22 cellular contexts compared by ENCODE assay signal in the genomic region with DNA sequence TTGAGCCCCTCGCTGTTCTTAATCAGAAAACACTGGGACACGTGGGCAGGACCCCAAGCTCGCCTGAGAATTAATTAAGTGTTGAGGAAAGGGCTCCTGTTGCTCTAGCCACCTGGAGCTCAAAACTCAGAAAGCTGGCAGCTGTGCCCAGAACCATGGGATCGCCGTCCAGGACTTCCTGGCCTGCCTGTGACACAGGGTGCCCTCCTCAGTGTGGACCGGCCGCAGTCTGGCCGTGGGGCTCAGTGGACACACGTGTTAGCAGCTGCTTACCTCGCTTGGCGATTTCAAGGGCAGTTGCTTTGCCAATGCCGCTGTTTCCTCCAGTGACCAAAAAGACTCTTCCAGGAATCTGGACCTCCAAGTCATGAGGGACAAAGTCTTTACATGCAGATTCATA. TPM values are rescaled to one million over a fixed set of nuclear protein-coding genes. Genes with fewer than 3 reads are reported as not detected.
"Had no signal": no experiment of that assay in that cellular context is flagged by ENCODE, and none has a peak within 500 bp of the region (broad histone marks: within the 10 kb centered on the region; RNA-seq: fewer than 3 reads in every experiment).

No MANE protein-coding gene starts in this region.

- H3K27ac ChIP-seq: colonic mucosa, gastroesophageal sphincter, left lung, neutrophil, skin epidermis had no signal

- H3K36me3 ChIP-seq: colonic mucosa, left lung had no signal

- H3K4me3 Mint-ChIP-seq: immature natural killer cell, nephron had no signal

- H3K9me3 ChIP-seq: colonic mucosa, esophagus squamous epithelium, gastroesophageal sphincter, left lung, neutrophil had no signal

- H3K27ac Mint-ChIP-seq: nephron had no signal

- H3K27me3 ChIP-seq: colonic mucosa, esophagus squamous epithelium, gastroesophageal sphincter, left lung had no signal

- ATAC-seq: gastroesophageal sphincter, left lung, sciatic nerve had no signal

- DNase-seq: colonic mucosa; dermis blood vessel endothelial cell; esophagus squamous epithelium; foreskin fibroblast; glutamatergic neuron; immature natural killer cell; left lung; mesenchymal stem cell; midbrain; posterior cingulate gyrus; stimulated activated naive CD4-positive, alpha-beta T cell treated with Interleukin-2 at 50 U/mL for 16 hours; trophoblast cell had no signal

- H3K4me3 ChIP-seq: colonic mucosa, esophagus squamous epithelium, gastroesophageal sphincter, left lung, lung, skin epidermis had no signal

RNA-seq across cellular contexts. Expression of a gene that starts 45.7 kb away (rescaled TPM):
- total RNA-seq: dermis blood vessel endothelial cell, epithelial cell of proximal tubule, esophagus squamous epithelium, osteocyte, pulmonary artery endothelial cell, urinary bladder had no signal
